In the genomic region with DNA sequence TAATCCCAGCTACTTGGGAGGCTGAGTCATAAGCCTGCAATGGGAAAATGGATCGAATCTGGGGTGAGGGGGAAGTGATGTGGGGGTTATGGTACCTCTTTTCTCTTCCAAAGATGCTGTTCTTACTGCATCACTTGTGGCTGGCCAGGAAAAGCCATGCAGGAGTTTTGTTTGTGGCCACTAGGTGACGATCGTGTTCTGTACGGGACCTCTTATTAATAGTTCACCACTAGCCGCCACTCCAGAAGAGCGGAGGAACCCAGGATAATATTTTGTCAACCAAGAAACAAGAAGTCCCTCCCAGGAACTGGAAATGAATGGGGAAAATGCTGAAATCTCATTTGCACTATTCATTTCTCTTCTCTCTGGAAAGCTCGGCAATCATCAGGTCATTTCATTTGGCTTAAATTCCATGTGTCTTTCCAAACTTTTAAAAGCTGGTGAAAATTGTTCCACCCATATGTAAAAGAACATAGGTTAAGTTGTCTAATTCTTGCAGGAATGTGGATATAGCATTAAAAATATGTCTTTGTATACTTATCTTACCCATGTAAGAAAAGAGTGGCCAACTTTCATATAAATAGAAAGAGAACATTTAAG, we compare ENCODE assay signal across 8 cellular contexts. TPM values are rescaled to one million over a fixed set of nuclear protein-coding genes. Genes with fewer than 3 reads are reported as not detected.
DNase-seq lines count a peak whose midpoint lies in the region; TF ChIP-seq lines count a peak whose summit lies in the region.

No MANE protein-coding gene starts in this region.

- peak; percentile 49 for DNase-seq in activated naive CD4-positive, alpha-beta T cell treated with Interleukin-2 at 50 U/mL for 16 hours
- DNase-seq in activated naive CD4-positive, alpha-beta T cell treated with anti-CD3 and anti-CD28 coated beads, Interleukin-2, amount 50 U/mL, for 16 hours: no peak
- DNase-seq in H7 (peak; percentile 30), Karpas-422 (peak; percentile 88), OCI-M1 (lab: John Stamatoyannopoulos, UW) (peak; percentile 81), astrocyte of the spinal cord (ENCODE audit: low read depth, low spot score) (peak; percentile 68), hippocampal formation (lab: John Stamatoyannopoulos, UW) (peak; percentile 41 to 88), sigmoid colon (peak; percentile 78)

- H3K79me2 ChIP-seq in Karpas-422 (ENCODE audit: low read length): no peaks in the 10 kb centered on the region

- H2AFZ ChIP-seq in Karpas-422 (ENCODE audit: low read length): no peak overlapping the region

- H3K27me3 ChIP-seq in H7 (ENCODE audit: control insufficient read depth, insufficient read depth, low read length): no peaks in the 10 kb centered on the region
- no peaks in the 10 kb centered on the region for H3K27me3 ChIP-seq in Karpas-422 (ENCODE audit: low read length)
- H3K27me3 ChIP-seq in sigmoid colon: no peaks in the 10 kb centered on the region

- no peaks in the 10 kb centered on the region for H4K20me1 ChIP-seq in Karpas-422 (ENCODE audit: insufficient read depth, low read depth, low read length)

- peaks cover 3% of the 10 kb centered on the region for H3K4me1 ChIP-seq in Karpas-422 (ENCODE audit: low read length)
- H3K4me1 ChIP-seq in sigmoid colon: peaks cover 0 to 4% (median 0%) of the 10 kb centered on the region in 4 donors

- in situ Hi-C loops in astrocyte of the spinal cord (cut with HindIII; ENCODE audit: low sequenced_read_pairs): no loop called here

- H3K9me3 ChIP-seq in Karpas-422 (ENCODE audit: low read length) (no peaks in the 10 kb centered on the region), sigmoid colon (no peaks in the 10 kb centered on the region)

- H3K4me3 ChIP-seq in H7 (ENCODE audit: insufficient read depth, low read depth, low read length): no peak overlapping the region
- H3K4me3 ChIP-seq in Karpas-422 (ENCODE audit: low read length): no peak overlapping the region
- H3K4me3 ChIP-seq in astrocyte of the spinal cord (ENCODE audit: low read depth, low read length): no peak overlapping the region
- no peak overlapping the region for H3K4me3 ChIP-seq in sigmoid colon

- peak; percentile 95 for TF ChIP-seq CTCF in astrocyte of the spinal cord (IDR thresholded peaks at IDR 0.05; ENCODE audit: low read depth, low read length)
- peak in 3 of 4 experiments; percentile 70 to 82 (median 81) for TF ChIP-seq CTCF in sigmoid colon (IDR thresholded peaks at IDR 0.05)

- 7 to 18% methylated on average over 7 of the region's 7 CpGs for WGBS in sigmoid colon, 2 donors

- H3K27ac ChIP-seq in Karpas-422 (ENCODE audit: low read length): no peak overlapping the region
- no peak overlapping the region for H3K27ac ChIP-seq in sigmoid colon

- H3K36me3 ChIP-seq in H7 (replicated peaks; ENCODE audit: control insufficient read depth, insufficient read depth, low read length) (no peaks in the 10 kb centered on the region), Karpas-422 (ENCODE audit: insufficient read depth, low read length) (no peaks in the 10 kb centered on the region), sigmoid colon (no peaks in the 10 kb centered on the region)

- no peak for TF ChIP-seq EP300 in sigmoid colon (IDR thresholded peaks at IDR 0.05)

- no peak overlapping the region for H3K9ac ChIP-seq in Karpas-422 (ENCODE audit: low read length)

- no peaks in the 10 kb centered on the region for H3K9me2 ChIP-seq in Karpas-422 (replicated peaks; ENCODE audit: insufficient read depth, low read length)

- peak overlapping the region; percentile 17 for H3K4me2 ChIP-seq in Karpas-422 (ENCODE audit: low read depth, low read length, poor library complexity, severe bottlenecking)

- TF ChIP-seq POLR2A in sigmoid colon (IDR thresholded peaks at IDR 0.05): no peak

- intact Hi-C loops in sigmoid colon (cut with DNase I): loop anchor here (5.0 kb wide), 1 partner anchor 153 kb away; no protein-coding TSS in a partner anchor

RNA-seq across cellular contexts. Expression of a gene that starts 8.9 kb away (rescaled TPM):
- not detected in 2 replicates for total RNA-seq in H7 (2014; rRNA removed; shearing (Covaris generic))
- total RNA-seq in Karpas-422 (2014; rRNA removed; shearing (Covaris generic); ENCODE audit: low replicate concordance): 4.4 and 8.1 TPM in 2 replicates
- total RNA-seq in sigmoid colon: 1 to 10 TPM; 1.1 to 1.8 (median 1.5) TPM
- 1 to 10 TPM in 2 of 3 donors, under 1 TPM in 1; 0.92 to 3.2 (median 1.2) TPM for polyA plus RNA-seq in sigmoid colon

RNA-seq across cellular contexts. Expression of a gene that starts 20.9 kb away (rescaled TPM):
- total RNA-seq in H7 (2014; rRNA removed; shearing (Covaris generic)): 8.7 and 11.9 TPM in 2 replicates
- total RNA-seq in Karpas-422 (2014; rRNA removed; shearing (Covaris generic); ENCODE audit: low replicate concordance): 20.3 and 33.4 TPM in 2 replicates
- total RNA-seq in sigmoid colon: 10 to 100 TPM; 11.3 to 22.8 (median 15.2) TPM
- 1 to 10 TPM; 3.0 to 9.9 (median 5.8) TPM for polyA plus RNA-seq in sigmoid colon
